ENCODE assay signal across 8 cellular contexts in genomic region chr16:67311607-67312449, GRCh38.
DNase-seq lines count a peak whose midpoint lies in the region; ATAC-seq lines count a peak whose summit lies in the region.

No MANE protein-coding gene starts in this region.

- peak; percentile 75 to 80 for DNase-seq in activated CD4-positive, alpha-beta T cell treated with anti-CD3 and anti-CD28 coated beads for 24 hours (ENCODE audit: low read depth in 2 of 2)
- no peak for DNase-seq in activated CD4-positive, alpha-beta T cell treated with anti-CD3 and anti-CD28 coated beads for 1 hour
- peak; percentile 92 for DNase-seq in activated CD4-positive, alpha-beta T cell treated with anti-CD3 and anti-CD28 coated beads for 48 hours
- peak; percentile 98 for DNase-seq in fibroblast of gingiva (ENCODE audit: low read depth)
- peak; percentile 69 to 84 for DNase-seq in stimulated activated CD4-positive, alpha-beta T cell treated with anti-CD3 and anti-CD28 coated beads, Interleukin-12 subunit alpha, Interleukin-12 subunit beta, amount 100 ng/mL, for 24 hours (ENCODE audit: low read depth in 2 of 2)
- DNase-seq in NCI-H524 (lab: John Stamatoyannopoulos, UW) = no peak
- DNase-seq in NCI-H2107 treated with DMSO at 0.1 percent for 48 hours (lab: John Stamatoyannopoulos, UW; ENCODE audit: unreplicated experiment) = no peak

- ATAC-seq in HG03196 (IDR thresholded peaks at IDR 0.05; ENCODE audit: unreplicated experiment) = peak; percentile 66

Comparison
In these comparisons a context has a peak if more than half of its experiments do, and no peak if none do; other contexts are left out.
1. DNase-seq: peak in activated CD4-positive, alpha-beta T cell treated with anti-CD3 and anti-CD28 coated beads for 24 hours (2 of 2), activated CD4-positive, alpha-beta T cell treated with anti-CD3 and anti-CD28 coated beads for 48 hours (single experiment), fibroblast of gingiva (single experiment) and stimulated activated CD4-positive, alpha-beta T cell treated with anti-CD3 and anti-CD28 coated beads, Interleukin-12 subunit alpha, Interleukin-12 subunit beta, amount 100 ng/mL, for 24 hours (2 of 2); none in activated CD4-positive, alpha-beta T cell treated with anti-CD3 and anti-CD28 coated beads for 1 hour (single experiment), NCI-H524 (0 of 2) and NCI-H2107 treated with DMSO at 0.1 percent for 48 hours (single experiment).